ENCODE assay signal across 11 cellular contexts in the genomic region with DNA sequence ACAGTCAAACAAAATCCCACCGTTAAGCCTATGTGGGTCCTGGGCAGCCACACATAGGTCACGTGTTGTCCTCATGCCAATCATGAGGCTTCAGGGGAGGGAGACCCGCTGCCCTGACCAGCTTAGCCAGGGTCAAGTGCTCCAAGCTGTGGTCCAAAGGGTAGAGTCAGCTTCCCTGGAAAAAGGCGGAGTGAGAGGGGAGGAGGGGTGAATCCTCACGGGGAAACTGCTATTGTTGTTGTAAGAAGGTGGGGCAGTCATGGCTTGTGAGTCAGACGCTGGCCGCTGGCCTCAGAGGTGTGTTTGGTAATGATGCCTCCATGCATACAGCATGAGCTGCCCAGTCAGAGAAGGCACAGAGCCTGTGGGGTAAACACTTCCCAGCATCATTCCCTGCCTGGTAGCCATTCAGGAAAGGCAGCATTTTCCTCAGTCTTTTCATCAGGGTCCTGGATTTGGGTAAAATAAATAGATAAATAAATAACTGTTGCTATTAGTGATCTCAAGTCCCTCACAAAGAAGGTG. TPM values are rescaled to one million over a fixed set of nuclear protein-coding genes. Genes with fewer than 3 reads are reported as not detected.
DNase-seq lines count a peak whose midpoint lies in the region; ATAC-seq lines count a peak whose summit lies in the region.
"Had no signal": no experiment of that assay in that cellular context is flagged by ENCODE, and none has a peak within 500 bp of the region (broad histone marks: within the 10 kb centered on the region; RNA-seq: fewer than 3 reads in every experiment).

No MANE protein-coding gene starts in this region.

- intact Hi-C loops in left cardiac atrium (cut with DNase I) = no loop called here

- DNase-seq in H4 (ENCODE audit: low spot score) (peak; percentile 71), amniotic epithelial cell (ENCODE audit: low read depth) (peak; percentile 97), left cardiac atrium (peak; percentile 75), skeletal muscle cell (ENCODE audit: low read depth) (peak; percentile 72), activated gamma-delta T cell (lab: John Stamatoyannopoulos, UW) (no peak)
- DNase-seq: activated CD4-positive, alpha-beta T cell treated with anti-CD3 and anti-CD28 coated beads, Interleukin-2, amount 10 ng/mL, durations not matched to agents 24 days and 14 days; cortex of kidney had no signal

- peak in 1 of 2 donors; percentile 67 for ATAC-seq in left cardiac atrium
- ATAC-seq in GM21825 (IDR thresholded peaks at IDR 0.05; ENCODE audit: unreplicated experiment) = no peak
- ATAC-seq in GM19023 (IDR thresholded peaks at IDR 0.05; ENCODE audit: unreplicated experiment) = no peak
- no peak for ATAC-seq in HG03378 (IDR thresholded peaks at IDR 0.05; ENCODE audit: unreplicated experiment)
- ATAC-seq: stimulated activated effector memory CD8-positive, alpha-beta T cell treated with anti-CD3 and anti-CD28 coated beads, Interleukin-12 subunit alpha, Interleukin-12 subunit beta, amount 100 ng/mL, for 72 hours had no signal

- no peak overlapping the region for H3K4me3 ChIP-seq in skeletal muscle cell (ENCODE audit: low read depth, low read length)

RNA-seq across cellular contexts. Expression of gene CST3, which starts 8.7 kb away (rescaled TPM):
- 131 and 132 TPM in 2 replicates for total RNA-seq in H4 (2014; rRNA removed; shearing (Covaris generic))
- 1,000 to 10,000 TPM in 1 of 2 donors, 100 to 1,000 TPM in 1; 940 to 1,205 TPM for total RNA-seq in left cardiac atrium

RNA-seq across cellular contexts. Expression of gene CST9, which starts 23.4 kb away (rescaled TPM):
- not detected in 2 replicates for total RNA-seq in H4 (2014; rRNA removed; shearing (Covaris generic))
- total RNA-seq in left cardiac atrium = not detected
- total RNA-seq: activated CD4-positive, alpha-beta T cell treated with anti-CD3 and anti-CD28 coated beads, Interleukin-2, amount 10 ng/mL, durations not matched to agents 24 days and 14 days had no signal

RNA-seq across cellular contexts. Expression of gene CST4, which starts 59.8 kb away (rescaled TPM):
- total RNA-seq in H4 (2014; rRNA removed; shearing (Covaris generic)) = not detected in 2 replicates
- total RNA-seq in left cardiac atrium = not detected
- total RNA-seq: activated CD4-positive, alpha-beta T cell treated with anti-CD3 and anti-CD28 coated beads, Interleukin-2, amount 10 ng/mL, durations not matched to agents 24 days and 14 days had no signal
